1 cellular context compared by ENCODE assay signal in the genomic region with DNA sequence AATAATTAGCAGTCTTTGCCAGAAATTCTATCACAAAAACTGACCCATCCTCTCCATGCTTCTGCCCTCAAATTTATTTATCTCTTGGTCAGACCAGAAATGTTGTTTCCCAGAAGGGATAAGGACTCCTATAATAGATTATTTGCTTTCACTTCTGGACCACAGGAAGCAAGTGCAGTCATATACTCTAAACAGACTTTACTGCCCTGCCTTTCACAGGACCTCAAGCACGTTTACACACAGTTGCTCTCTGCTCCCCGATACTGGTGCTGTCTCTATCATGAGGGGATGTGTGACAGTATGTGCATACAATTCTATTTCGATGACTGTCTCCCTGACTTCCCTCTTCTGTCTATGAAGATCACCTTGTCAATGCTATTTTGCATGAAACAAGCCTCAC.
TF ChIP-seq lines count a peak whose summit lies in the region.

No MANE protein-coding gene starts in this region.

TF ChIP-seq in endothelial cell of umbilical vein, 7 proteins besides CTCF, POLR2A, EP300 and RAD21 (continued from another document):
- TF ChIP-seq EZH2 (IDR thresholded peaks at IDR 0.05; ENCODE audit: borderline replicate concordance, low read depth, low read length, severe bottlenecking) (no peak), JUN (IDR thresholded peaks at IDR 0.05; ENCODE audit: borderline replicate concordance, insufficient read depth, insufficient read length, low read depth) (no peak)
- TF ChIP-seq, protein P1, sequence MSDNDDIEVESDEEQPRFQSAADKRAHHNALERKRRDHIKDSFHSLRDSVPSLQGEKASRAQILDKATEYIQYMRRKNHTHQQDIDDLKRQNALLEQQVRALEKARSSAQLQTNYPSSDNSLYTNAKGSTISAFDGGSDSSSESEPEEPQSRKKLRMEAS (IDR thresholded peaks at IDR 0.05; ENCODE audit: insufficient read depth, insufficient read length): no peak
